ENCODE assay signal across 11 cellular contexts in the genomic region with DNA sequence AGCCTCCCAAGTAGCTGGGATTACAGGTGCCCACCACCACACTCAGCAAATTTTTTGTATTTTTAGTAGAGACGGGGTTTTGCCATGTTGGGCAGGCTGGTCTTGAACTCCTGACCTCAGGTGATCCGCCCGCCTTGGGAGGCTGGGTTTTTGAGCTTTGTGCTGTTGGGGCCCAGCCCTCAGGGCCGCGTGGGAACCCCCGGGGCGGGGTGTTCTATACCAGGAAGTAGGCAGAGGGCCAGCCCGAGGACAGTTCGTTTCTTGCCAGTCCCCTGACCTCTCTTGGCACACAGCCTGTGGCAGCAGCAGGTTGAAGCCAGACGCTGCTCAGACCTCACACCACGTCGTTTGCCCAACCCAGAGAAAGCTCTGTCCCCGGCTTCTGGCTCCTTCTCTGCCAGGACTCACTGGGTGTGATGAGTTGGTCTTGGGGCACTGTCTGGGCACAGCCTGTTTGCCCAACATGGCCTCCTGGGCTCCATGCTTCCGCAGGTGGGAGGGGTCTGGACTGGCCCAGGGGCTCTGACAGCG. TPM values are rescaled to one million over a fixed set of nuclear protein-coding genes. Genes with fewer than 3 reads are reported as not detected.
A peak's percentile ranks its signal among the peaks of the same experiment; 100 is the strongest.
DNase-seq lines count a peak whose midpoint lies in the region; ATAC-seq, FAIRE-seq and TF ChIP-seq lines count a peak whose summit lies in the region.
"Had no signal": no experiment of that assay in that cellular context is flagged by ENCODE, and none has a peak within 500 bp of the region (broad histone marks: within the 10 kb centered on the region; RNA-seq: fewer than 3 reads in every experiment).

No MANE protein-coding gene starts in this region.

- H3K4me3 ChIP-seq in bronchial epithelial cell (ENCODE audit: low read depth, low read length) (no peak overlapping the region), lung (no peak overlapping the region), uterus (no peak overlapping the region)
- H3K4me3 ChIP-seq: smooth muscle cell had no signal

- WGBS in lung, 2 donors, result 16 to 27% methylated on average over 15 of the region's 15 CpGs

- no peak for TF ChIP-seq CTCF in bronchial epithelial cell (IDR thresholded peaks at IDR 0.05; ENCODE audit: insufficient read depth, low read length, severe bottlenecking)
- no peak for TF ChIP-seq CTCF in lung (IDR thresholded peaks at IDR 0.05; ENCODE audit: control extremely low read depth, extremely low read depth)
- no peak for TF ChIP-seq CTCF in uterus (IDR thresholded peaks at IDR 0.05)

- ATAC-seq in lung (ENCODE audit: insufficient read depth, low FRiP score), result peak; percentile 59
- no peak for ATAC-seq in GM18873 (IDR thresholded peaks at IDR 0.05; ENCODE audit: low FRiP score, unreplicated experiment)

- DNase-seq in activated effector memory CD4-positive, alpha-beta T cell treated with anti-CD3 and anti-CD28 coated beads, Interleukin-2, amount 50 U/mL, for 16 hours, result peak; percentile 58
- no peak for DNase-seq in activated effector memory CD4-positive, alpha-beta T cell treated with Interleukin-2 at 50 U/mL for 16 hours
- peak; percentile 13 for DNase-seq in bronchial epithelial cell (ENCODE audit: low read depth)
- DNase-seq in lung (ENCODE audit: low spot score), result peak; percentile 94
- peak; percentile 41 to 78 for DNase-seq in uterus
- DNase-seq in KG1 (lab: John Stamatoyannopoulos, UW), result no peak
- DNase-seq in activated CD4-positive, alpha-beta T cell treated with anti-CD3 and anti-CD28 coated beads for 48 hours, result no peak
- DNase-seq: amniotic stem cell, NCI-H1417 treated with DMSO at 0.1 percent for 48 hours had no signal

- intact Hi-C loops in uterus (cut with DNase I; ENCODE audit: low total_unique reads), result no loop called here

- H3K27me3 ChIP-seq in bronchial epithelial cell (ENCODE audit: control insufficient read depth, insufficient read depth, low read length), result no peaks in the 10 kb centered on the region
- no peaks in the 10 kb centered on the region for H3K27me3 ChIP-seq in lung (ENCODE audit: control insufficient read depth, insufficient read depth)
- no peaks in the 10 kb centered on the region for H3K27me3 ChIP-seq in uterus

- H3K27ac ChIP-seq in lung (ENCODE audit: low read depth in 1 of 2, low read length in 1 of 2) (peak overlapping the region; percentile 22 to 63), uterus (no peak overlapping the region)

- no peaks in the 10 kb centered on the region for H3K36me3 ChIP-seq in bronchial epithelial cell (ENCODE audit: control insufficient read depth, insufficient read depth, low read length)
- no peaks in the 10 kb centered on the region for H3K36me3 ChIP-seq in lung (ENCODE audit: control insufficient read depth in 2 of 2, insufficient read depth in 2 of 2, low read length in 2 of 2)
- no peaks in the 10 kb centered on the region for H3K36me3 ChIP-seq in uterus

- TF ChIP-seq POLR2A in uterus (IDR thresholded peaks at IDR 0.05), result peak in 1 of 2 donors; percentile 7

- H3K9me3 ChIP-seq in lung (ENCODE audit: control insufficient read depth in 2 of 2, insufficient read depth in 1 of 2, low read length in 1 of 2), result no peaks in the 10 kb centered on the region
- H3K9me3 ChIP-seq in uterus, result no peaks in the 10 kb centered on the region

- peaks cover 0 to 26% of the 10 kb centered on the region in 2 donors for H3K4me1 ChIP-seq in lung (ENCODE audit: control insufficient read depth in 2 of 2, insufficient read depth in 2 of 2, low read length in 2 of 2)
- H3K4me1 ChIP-seq in uterus, result no peaks in the 10 kb centered on the region

- no peak for FAIRE-seq in bronchial epithelial cell (lab: Jason Lieb, UNC)

RNA-seq across cellular contexts. Expression of gene CHKA, which starts 24.9 kb away (rescaled TPM):
- total RNA-seq in bronchial epithelial cell (4.7 and 7.4 TPM in 2 replicates), lung (10 to 100 TPM; 55.8 to 73.4 TPM), uterus (10 to 100 TPM; 21.8 to 57.1 (median 30.3) TPM)
- polyA plus RNA-seq in lung, result 10 to 100 TPM; 17.6 to 42.2 TPM

Comparison
In these comparisons a context has a peak if more than half of its experiments do, and no peak if none do; other contexts are left out.
1. DNase-seq: peak in activated effector memory CD4-positive, alpha-beta T cell treated with anti-CD3 and anti-CD28 coated beads, Interleukin-2, amount 50 U/mL, for 16 hours (single experiment), bronchial epithelial cell (single experiment), lung (single experiment) and uterus (2 of 2); none in activated effector memory CD4-positive, alpha-beta T cell treated with Interleukin-2 at 50 U/mL for 16 hours (single experiment), KG1 (single experiment) and activated CD4-positive, alpha-beta T cell treated with anti-CD3 and anti-CD28 coated beads for 48 hours (single experiment).
2. H3K27ac ChIP-seq: peak in lung (2 of 2); none in uterus (0 of 2).